1 cellular context compared by ENCODE assay signal in the genomic region with DNA sequence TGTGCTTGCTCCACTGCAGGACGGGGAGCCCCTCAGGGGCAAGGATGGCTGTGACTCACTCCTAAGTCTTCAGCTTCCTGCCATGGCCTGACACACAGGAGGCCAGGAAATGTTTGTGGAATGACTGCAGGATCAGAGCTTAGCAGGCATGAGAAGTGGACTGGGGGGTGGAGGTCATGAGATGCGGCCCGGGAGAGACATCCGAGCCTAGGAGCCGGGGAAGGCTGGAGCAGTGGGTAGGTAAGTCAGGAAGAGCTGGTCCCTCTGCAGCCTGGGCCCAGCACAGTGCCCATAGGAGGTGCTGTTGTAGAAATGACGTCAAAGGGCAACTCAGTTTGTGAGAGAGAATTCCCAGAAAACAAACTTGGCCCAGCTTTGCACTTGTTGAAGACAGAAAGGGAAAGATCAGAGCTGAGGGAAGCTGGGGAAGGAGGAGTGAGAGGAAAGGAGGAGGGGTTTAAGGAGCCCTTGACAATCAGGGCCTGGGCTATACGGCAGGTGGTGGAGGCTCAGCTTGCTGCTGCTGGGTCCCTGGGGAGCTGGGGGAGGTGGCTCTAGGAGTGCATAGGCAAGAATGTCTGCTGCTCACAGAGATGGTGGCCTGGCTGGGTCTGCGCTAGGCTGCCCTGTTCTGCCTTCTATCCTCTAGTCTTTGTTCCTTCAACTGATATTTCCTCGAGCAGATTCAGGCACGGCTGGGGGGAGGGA.
A peak's percentile ranks its signal among the peaks of the same experiment; 100 is the strongest.
TF ChIP-seq lines count a peak whose summit lies in the region.

No MANE protein-coding gene starts in this region.

TF ChIP-seq in endothelial cell of umbilical vein, 7 proteins besides CTCF, POLR2A, EP300 and RAD21 (continued from another document):
- TF ChIP-seq, protein P1, sequence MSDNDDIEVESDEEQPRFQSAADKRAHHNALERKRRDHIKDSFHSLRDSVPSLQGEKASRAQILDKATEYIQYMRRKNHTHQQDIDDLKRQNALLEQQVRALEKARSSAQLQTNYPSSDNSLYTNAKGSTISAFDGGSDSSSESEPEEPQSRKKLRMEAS (IDR thresholded peaks at IDR 0.05; ENCODE audit: insufficient read depth, insufficient read length) = no peak
- TF ChIP-seq FOS (IDR thresholded peaks at IDR 0.05; ENCODE audit: borderline replicate concordance, insufficient read depth, low read length) (peak; percentile 100), EZH2 (IDR thresholded peaks at IDR 0.05; ENCODE audit: borderline replicate concordance, low read depth, low read length, severe bottlenecking) (no peak)
